In the genomic region with DNA sequence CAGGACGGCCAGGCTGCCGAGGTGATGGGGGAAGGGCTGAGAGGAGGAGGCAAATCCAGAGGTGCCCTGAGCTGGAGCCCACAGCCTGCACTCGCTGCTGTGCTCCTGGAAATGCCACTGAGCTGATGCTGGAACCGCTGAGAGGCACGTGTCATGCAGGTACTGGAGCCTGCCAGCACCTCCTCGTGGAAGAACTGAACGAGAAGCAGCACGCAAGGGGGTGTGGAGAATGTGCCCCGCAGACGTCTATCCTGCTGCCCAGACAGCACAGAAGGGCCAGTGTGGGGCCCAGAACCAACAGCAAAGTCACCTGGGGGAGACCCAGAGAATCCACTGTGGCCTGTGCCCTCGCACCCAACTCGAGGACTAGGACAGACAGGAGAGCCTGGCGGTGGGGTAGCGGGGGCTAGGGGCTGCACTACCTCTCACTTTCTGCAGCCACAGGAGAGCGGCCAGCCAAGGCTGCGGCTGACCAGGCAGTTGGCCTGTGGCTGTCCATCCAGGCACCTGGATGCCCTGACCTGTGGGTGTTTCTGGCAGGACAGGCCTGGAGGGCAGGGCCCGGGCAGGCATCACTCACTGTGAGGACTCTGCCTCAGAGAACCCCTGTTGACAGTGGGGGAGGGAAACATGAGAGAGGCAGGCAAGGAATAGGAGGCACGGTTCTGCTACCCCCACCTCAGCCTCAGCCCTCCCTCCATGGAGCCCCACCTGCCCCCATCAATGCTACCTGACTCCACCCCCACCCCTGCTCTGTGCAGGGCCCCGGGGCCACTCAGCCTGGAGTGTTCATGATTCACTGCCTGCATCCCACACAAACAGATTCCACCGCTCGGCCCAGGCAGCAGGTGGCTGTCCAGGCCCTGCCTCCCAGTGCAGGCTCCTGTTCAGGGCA, we compare ENCODE assay signal across 1 cellular context.
TF ChIP-seq lines count a peak whose summit lies in the region.

No MANE protein-coding gene starts in this region.

TF ChIP-seq in HCT116, 20 proteins besides CTCF, POLR2A, EP300 and RAD21 (continued from another document):
- TF ChIP-seq, protein P1, sequence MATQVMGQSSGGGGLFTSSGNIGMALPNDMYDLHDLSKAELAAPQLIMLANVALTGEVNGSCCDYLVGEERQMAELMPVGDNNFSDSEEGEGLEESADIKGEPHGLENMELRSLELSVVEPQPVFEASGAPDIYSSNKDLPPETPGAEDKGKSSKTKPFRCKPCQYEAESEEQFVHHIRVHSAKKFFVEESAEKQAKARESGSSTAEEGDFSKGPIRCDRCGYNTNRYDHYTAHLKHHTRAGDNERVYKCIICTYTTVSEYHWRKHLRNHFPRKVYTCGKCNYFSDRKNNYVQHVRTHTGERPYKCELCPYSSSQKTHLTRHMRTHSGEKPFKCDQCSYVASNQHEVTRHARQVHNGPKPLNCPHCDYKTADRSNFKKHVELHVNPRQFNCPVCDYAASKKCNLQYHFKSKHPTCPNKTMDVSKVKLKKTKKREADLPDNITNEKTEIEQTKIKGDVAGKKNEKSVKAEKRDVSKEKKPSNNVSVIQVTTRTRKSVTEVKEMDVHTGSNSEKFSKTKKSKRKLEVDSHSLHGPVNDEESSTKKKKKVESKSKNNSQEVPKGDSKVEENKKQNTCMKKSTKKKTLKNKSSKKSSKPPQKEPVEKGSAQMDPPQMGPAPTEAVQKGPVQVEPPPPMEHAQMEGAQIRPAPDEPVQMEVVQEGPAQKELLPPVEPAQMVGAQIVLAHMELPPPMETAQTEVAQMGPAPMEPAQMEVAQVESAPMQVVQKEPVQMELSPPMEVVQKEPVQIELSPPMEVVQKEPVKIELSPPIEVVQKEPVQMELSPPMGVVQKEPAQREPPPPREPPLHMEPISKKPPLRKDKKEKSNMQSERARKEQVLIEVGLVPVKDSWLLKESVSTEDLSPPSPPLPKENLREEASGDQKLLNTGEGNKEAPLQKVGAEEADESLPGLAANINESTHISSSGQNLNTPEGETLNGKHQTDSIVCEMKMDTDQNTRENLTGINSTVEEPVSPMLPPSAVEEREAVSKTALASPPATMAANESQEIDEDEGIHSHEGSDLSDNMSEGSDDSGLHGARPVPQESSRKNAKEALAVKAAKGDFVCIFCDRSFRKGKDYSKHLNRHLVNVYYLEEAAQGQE (IDR thresholded peaks at IDR 0.05; ENCODE audit: low read depth): no peak
- TF ChIP-seq POLR2AphosphoS5 (IDR thresholded peaks at IDR 0.05; ENCODE audit: low read depth, low read length): no peak
- TF ChIP-seq EZH2 (IDR thresholded peaks at IDR 0.05): no peak
- no peak for TF ChIP-seq FOSL1 (IDR thresholded peaks at IDR 0.05; ENCODE audit: low read depth)
- TF ChIP-seq SRF (IDR thresholded peaks at IDR 0.05; ENCODE audit: low read depth): no peak
- TF ChIP-seq EZH2phosphoT487 (IDR thresholded peaks at IDR 0.05; ENCODE audit: borderline replicate concordance): no peak
- no peak for TF ChIP-seq SIN3A (IDR thresholded peaks at IDR 0.05; ENCODE audit: low read depth)
- TF ChIP-seq CEBPB (IDR thresholded peaks at IDR 0.05; ENCODE audit: low read depth): no peak
- TF ChIP-seq ATF3 (IDR thresholded peaks at IDR 0.05): no peak
- TF ChIP-seq TCF7L2 (IDR thresholded peaks at IDR 0.05; ENCODE audit: borderline replicate concordance, extremely low read depth, insufficient read depth, insufficient read length): no peak
- TF ChIP-seq, protein P2, sequence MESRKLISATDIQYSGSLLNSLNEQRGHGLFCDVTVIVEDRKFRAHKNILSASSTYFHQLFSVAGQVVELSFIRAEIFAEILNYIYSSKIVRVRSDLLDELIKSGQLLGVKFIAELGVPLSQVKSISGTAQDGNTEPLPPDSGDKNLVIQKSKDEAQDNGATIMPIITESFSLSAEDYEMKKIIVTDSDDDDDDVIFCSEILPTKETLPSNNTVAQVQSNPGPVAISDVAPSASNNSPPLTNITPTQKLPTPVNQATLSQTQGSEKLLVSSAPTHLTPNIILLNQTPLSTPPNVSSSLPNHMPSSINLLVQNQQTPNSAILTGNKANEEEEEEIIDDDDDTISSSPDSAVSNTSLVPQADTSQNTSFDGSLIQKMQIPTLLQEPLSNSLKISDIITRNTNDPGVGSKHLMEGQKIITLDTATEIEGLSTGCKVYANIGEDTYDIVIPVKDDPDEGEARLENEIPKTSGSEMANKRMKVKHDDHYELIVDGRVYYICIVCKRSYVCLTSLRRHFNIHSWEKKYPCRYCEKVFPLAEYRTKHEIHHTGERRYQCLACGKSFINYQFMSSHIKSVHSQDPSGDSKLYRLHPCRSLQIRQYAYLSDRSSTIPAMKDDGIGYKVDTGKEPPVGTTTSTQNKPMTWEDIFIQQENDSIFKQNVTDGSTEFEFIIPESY (IDR thresholded peaks at IDR 0.05; ENCODE audit: extremely low read depth, insufficient replicate concordance, low read length): no peak
- no peak for TF ChIP-seq JUND (IDR thresholded peaks at IDR 0.05)
- TF ChIP-seq, protein P3, sequence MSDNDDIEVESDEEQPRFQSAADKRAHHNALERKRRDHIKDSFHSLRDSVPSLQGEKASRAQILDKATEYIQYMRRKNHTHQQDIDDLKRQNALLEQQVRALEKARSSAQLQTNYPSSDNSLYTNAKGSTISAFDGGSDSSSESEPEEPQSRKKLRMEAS (IDR thresholded peaks at IDR 0.05): no peak
